21 cellular contexts compared by ENCODE assay signal in the genomic region with DNA sequence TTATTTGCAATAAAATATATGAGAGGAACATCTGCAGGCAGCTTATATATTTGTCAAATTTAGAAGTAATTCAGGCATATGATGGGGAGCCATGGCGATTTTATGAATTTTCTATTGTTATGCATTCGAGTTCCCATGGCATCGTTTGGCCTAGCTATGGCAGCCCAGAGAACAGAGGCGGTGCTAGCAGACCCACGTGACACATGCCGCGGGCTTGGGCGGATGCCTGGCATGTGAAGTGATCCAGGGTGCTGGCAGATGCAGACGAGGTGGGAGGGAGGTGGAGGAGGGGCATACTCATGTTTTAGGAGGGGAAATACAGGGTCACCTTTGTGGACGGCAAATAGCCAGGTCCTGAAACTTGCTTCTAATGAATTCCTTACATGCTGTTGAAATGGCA.
DNase-seq lines count a peak whose midpoint lies in the region; ATAC-seq and TF ChIP-seq lines count a peak whose summit lies in the region.
"Had no signal": no experiment of that assay in that cellular context is flagged by ENCODE, and none has a peak within 500 bp of the region (broad histone marks: within the 10 kb centered on the region; RNA-seq: fewer than 3 reads in every experiment).

No MANE protein-coding gene starts in this region.

- H3K9me3 ChIP-seq in endodermal cell (ENCODE audit: control insufficient read depth, low read length) (no peaks in the 10 kb centered on the region), liver (ENCODE audit: control insufficient read depth in 4 of 4, low read length in 3 of 4) (no peaks in the 10 kb centered on the region), stomach smooth muscle (ENCODE audit: control insufficient read depth in 2 of 2, low read length in 2 of 2) (no peaks in the 10 kb centered on the region), psoas muscle (no peaks in the 10 kb centered on the region)

- WGBS in endodermal cell (ENCODE audit: insufficient coverage in 1 of 2, insufficient read length in 1 of 2), 2 experiments: 77 to 94% methylated on average over 6 to 10 of the region's 10 CpGs
- 42% methylated on average over 10 of the region's 10 CpGs for WGBS in liver
- 68 to 81% (median 71%) methylated on average over 10 of the region's 10 CpGs for WGBS in psoas muscle, 3 donors

- H3K27me3 ChIP-seq in endodermal cell (ENCODE audit: control insufficient read depth, insufficient read depth, low read length, poor library complexity, severe bottlenecking): no peaks in the 10 kb centered on the region
- no peaks in the 10 kb centered on the region for H3K27me3 ChIP-seq in liver (ENCODE audit: control insufficient read depth in 4 of 4, insufficient read depth in 4 of 4, low read length in 3 of 4)
- no peaks in the 10 kb centered on the region for H3K27me3 ChIP-seq in stomach smooth muscle (ENCODE audit: control insufficient read depth in 1 of 2, insufficient read depth in 2 of 2, low read length in 2 of 2)
- no peaks in the 10 kb centered on the region for H3K27me3 ChIP-seq in psoas muscle (ENCODE audit: insufficient read depth in 3 of 3, low read length in 2 of 3)
- H3K27me3 ChIP-seq: BLaER1 treated with 17β-estradiol and CSF1 and Interleukin-3, amounts not matched to agents 10 nM and 100 nM; cardiac muscle cell; foreskin keratinocyte had no signal

- no peak for ATAC-seq in SK-N-SH treated with all-trans-retinoic acid at 6 μM for 48 hours
- no peak for ATAC-seq in GM18520 (IDR thresholded peaks at IDR 0.05; ENCODE audit: unreplicated experiment)
- ATAC-seq in psoas muscle: no peak
- ATAC-seq: activated CD8-positive, alpha-beta T cell treated with anti-CD3 and anti-CD28 coated beads for 36 hours had no signal

- peak overlapping the region; percentile 86 for H3K27ac ChIP-seq in endodermal cell (ENCODE audit: low read depth, low read length)
- H3K27ac ChIP-seq in liver (ENCODE audit: low read depth in 1 of 2, low read length in 2 of 2): peak overlapping the region; percentile 57 to 84
- peak overlapping the region; percentile 53 for H3K27ac ChIP-seq in stomach smooth muscle (ENCODE audit: low read length)
- no peak overlapping the region for H3K27ac ChIP-seq in psoas muscle
- H3K27ac ChIP-seq: BLaER1 treated with 17β-estradiol and CSF1 and Interleukin-3, amounts not matched to agents 10 nM and 100 nM; cardiac muscle cell; epithelial cell of prostate; foreskin keratinocyte had no signal

- TF ChIP-seq CTCF in endodermal cell (conservative IDR thresholded peaks at IDR 0.05) (no peak), liver (IDR thresholded peaks at IDR 0.05; ENCODE audit: low read depth, low read length, missing input control) (no peak), psoas muscle (IDR thresholded peaks at IDR 0.05) (no peak)

- intact Hi-C loops in psoas muscle (cut with DNase I): loop anchor here in 1 of 2 donors (5.0 kb wide), 1 partner anchor 120 kb away; no protein-coding TSS in a partner anchor

- H3K9ac ChIP-seq in endodermal cell (ENCODE audit: extremely low read depth, low read length, poor library complexity, severe bottlenecking): no peak overlapping the region
- no peak overlapping the region for H3K9ac ChIP-seq in liver (ENCODE audit: low read depth in 1 of 2, low read length in 2 of 2)
- no peak overlapping the region for H3K9ac ChIP-seq in stomach smooth muscle (ENCODE audit: low read length in 2 of 2)
- H3K9ac ChIP-seq: BLaER1 treated with 17β-estradiol and CSF1 and Interleukin-3, amounts not matched to agents 10 nM and 100 nM had no signal

- H3K4me3 Mint-ChIP-seq in endodermal cell: no peak overlapping the region
- H3K4me3 Mint-ChIP-seq: activated CD8-positive, alpha-beta T cell treated with anti-CD3 and anti-CD28 coated beads for 36 hours had no signal

- DNase-seq in NCI-H82 (lab: John Stamatoyannopoulos, UW) (peak; percentile 53), NCI-H82 treated with DMSO at 0.1 percent for 48 hours (lab: John Stamatoyannopoulos, UW; ENCODE audit: unreplicated experiment) (no peak), endodermal cell (no peak), psoas muscle (no peak)
- DNase-seq: activated CD4-positive, CD25-positive, alpha-beta regulatory T cell; activated CD8-positive, alpha-beta T cell treated with anti-CD3 and anti-CD28 coated beads for 36 hours; activated T-cell treated with anti-CD3 and anti-CD28 coated beads, Interleukin-2, amount 50 U/mL, for 1 hour; kidney; NCI-H1694; NCI-H2227 treated with DMSO at 0.1 percent for 48 hours; NK-92 treated with Interleukin-12 subunit alpha and Interleukin-12 subunit beta, amount 100 ng/mL, for 24 hours; stimulated activated CD8-positive, alpha-beta memory T cell treated with anti-CD3 and anti-CD28 coated beads, Interleukin-4, amount 100 ng/mL, for 48 hours; T-helper 9 cell had no signal

- H3K4me3 ChIP-seq in endodermal cell (ENCODE audit: low read length) (no peak overlapping the region), liver (ENCODE audit: low read depth in 1 of 3, low read length in 3 of 3) (no peak overlapping the region), stomach smooth muscle (ENCODE audit: low read length in 2 of 2) (no peak overlapping the region), psoas muscle (no peak overlapping the region)
- H3K4me3 ChIP-seq: BLaER1 treated with 17β-estradiol and CSF1 and Interleukin-3, amounts not matched to agents 10 nM and 100 nM; cardiac muscle cell had no signal

- no peaks in the 10 kb centered on the region for H3K9me3 Mint-ChIP-seq in endodermal cell
- H3K9me3 Mint-ChIP-seq: activated CD8-positive, alpha-beta T cell treated with anti-CD3 and anti-CD28 coated beads for 36 hours had no signal

- peaks cover 13% of the 10 kb centered on the region for H3K27me3 Mint-ChIP-seq in endodermal cell (ENCODE audit: insufficient read depth)
- H3K27me3 Mint-ChIP-seq: activated CD8-positive, alpha-beta T cell treated with anti-CD3 and anti-CD28 coated beads for 36 hours had no signal

- H3K36me3 Mint-ChIP-seq in endodermal cell (ENCODE audit: low read depth): peaks cover 10% of the 10 kb centered on the region

- H3K4me1 Mint-ChIP-seq in endodermal cell: peaks cover 43% of the 10 kb centered on the region

- H3K36me3 ChIP-seq in endodermal cell (ENCODE audit: control insufficient read depth, insufficient read depth, low read length) (no peaks in the 10 kb centered on the region), liver (ENCODE audit: control insufficient read depth in 4 of 4, insufficient read depth in 3 of 4, low read depth in 1 of 4, low read length in 3 of 4) (no peaks in the 10 kb centered on the region), stomach smooth muscle (ENCODE audit: control insufficient read depth in 2 of 2, insufficient read depth in 2 of 2, low read length in 2 of 2) (peaks cover 0 to 5% of the 10 kb centered on the region in 2 donors), psoas muscle (ENCODE audit: insufficient read depth in 1 of 2, low read depth in 1 of 2) (no peaks in the 10 kb centered on the region)
- H3K36me3 ChIP-seq: cardiac muscle cell had no signal

- H3K27ac Mint-ChIP-seq in endodermal cell: peak overlapping the region; percentile 10
- H3K27ac Mint-ChIP-seq: activated CD8-positive, alpha-beta T cell treated with anti-CD3 and anti-CD28 coated beads for 36 hours had no signal

- H3K4me1 ChIP-seq in endodermal cell (ENCODE audit: control insufficient read depth, insufficient read depth, low read length) (peaks cover 22% of the 10 kb centered on the region), liver (ENCODE audit: control insufficient read depth in 4 of 4, insufficient read depth in 4 of 4, low read length in 3 of 4) (peaks cover 15 to 92% (median 86%) of the 10 kb centered on the region in 4 donors), stomach smooth muscle (ENCODE audit: control insufficient read depth, insufficient read depth, low read length) (peaks cover 3% of the 10 kb centered on the region), psoas muscle (peaks cover 20% of the 10 kb centered on the region)
- H3K4me1 ChIP-seq: foreskin keratinocyte had no signal

- no peak for TF ChIP-seq RAD21 in liver (IDR thresholded peaks at IDR 0.05)

TF ChIP-seq in liver, 16 proteins besides CTCF, POLR2A, EP300 and RAD21 (continues in another document):
- TF ChIP-seq FOXA1 (IDR thresholded peaks at IDR 0.05): no peak
- TF ChIP-seq, protein P1, sequence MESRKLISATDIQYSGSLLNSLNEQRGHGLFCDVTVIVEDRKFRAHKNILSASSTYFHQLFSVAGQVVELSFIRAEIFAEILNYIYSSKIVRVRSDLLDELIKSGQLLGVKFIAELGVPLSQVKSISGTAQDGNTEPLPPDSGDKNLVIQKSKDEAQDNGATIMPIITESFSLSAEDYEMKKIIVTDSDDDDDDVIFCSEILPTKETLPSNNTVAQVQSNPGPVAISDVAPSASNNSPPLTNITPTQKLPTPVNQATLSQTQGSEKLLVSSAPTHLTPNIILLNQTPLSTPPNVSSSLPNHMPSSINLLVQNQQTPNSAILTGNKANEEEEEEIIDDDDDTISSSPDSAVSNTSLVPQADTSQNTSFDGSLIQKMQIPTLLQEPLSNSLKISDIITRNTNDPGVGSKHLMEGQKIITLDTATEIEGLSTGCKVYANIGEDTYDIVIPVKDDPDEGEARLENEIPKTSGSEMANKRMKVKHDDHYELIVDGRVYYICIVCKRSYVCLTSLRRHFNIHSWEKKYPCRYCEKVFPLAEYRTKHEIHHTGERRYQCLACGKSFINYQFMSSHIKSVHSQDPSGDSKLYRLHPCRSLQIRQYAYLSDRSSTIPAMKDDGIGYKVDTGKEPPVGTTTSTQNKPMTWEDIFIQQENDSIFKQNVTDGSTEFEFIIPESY (IDR thresholded peaks at IDR 0.05): no peak
- TF ChIP-seq EGR1 (IDR thresholded peaks at IDR 0.05; ENCODE audit: low read depth in 2 of 2): no peak

TF ChIP-seq in SK-N-SH treated with all-trans-retinoic acid at 6 μM for 48 hours, 23 proteins besides CTCF, POLR2A, EP300 and RAD21:
- TF ChIP-seq BACH2 (CRISPR knock-in tag; IDR thresholded peaks at IDR 0.05; ENCODE audit: borderline replicate concordance) (no peak), TOX (CRISPR knock-in tag; IDR thresholded peaks at IDR 0.05; ENCODE audit: borderline replicate concordance) (no peak), ESRRG (CRISPR knock-in tag; IDR thresholded peaks at IDR 0.05) (no peak)
- TF ChIP-seq, protein P2, sequence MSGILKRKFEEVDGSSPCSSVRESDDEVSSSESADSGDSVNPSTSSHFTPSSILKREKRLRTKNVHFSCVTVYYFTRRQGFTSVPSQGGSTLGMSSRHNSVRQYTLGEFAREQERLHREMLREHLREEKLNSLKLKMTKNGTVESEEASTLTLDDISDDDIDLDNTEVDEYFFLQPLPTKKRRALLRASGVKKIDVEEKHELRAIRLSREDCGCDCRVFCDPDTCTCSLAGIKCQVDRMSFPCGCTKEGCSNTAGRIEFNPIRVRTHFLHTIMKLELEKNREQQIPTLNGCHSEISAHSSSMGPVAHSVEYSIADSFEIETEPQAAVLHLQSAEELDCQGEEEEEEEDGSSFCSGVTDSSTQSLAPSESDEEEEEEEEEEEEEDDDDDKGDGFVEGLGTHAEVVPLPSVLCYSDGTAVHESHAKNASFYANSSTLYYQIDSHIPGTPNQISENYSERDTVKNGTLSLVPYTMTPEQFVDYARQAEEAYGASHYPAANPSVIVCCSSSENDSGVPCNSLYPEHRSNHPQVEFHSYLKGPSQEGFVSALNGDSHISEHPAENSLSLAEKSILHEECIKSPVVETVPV (CRISPR knock-in tag; IDR thresholded peaks at IDR 0.05): no peak
